In genomic region chr2:70300771-70301343, GRCh38 we compare ENCODE assay signal across 8 cellular contexts. TPM values are rescaled to one million over a fixed set of nuclear protein-coding genes. Genes with fewer than 3 reads are reported as not detected.
DNase-seq lines count a peak whose midpoint lies in the region; ATAC-seq, FAIRE-seq and TF ChIP-seq lines count a peak whose summit lies in the region.

No MANE protein-coding gene starts in this region.

- H3K27me3 ChIP-seq in endodermal cell (ENCODE audit: control insufficient read depth, insufficient read depth, low read length, poor library complexity, severe bottlenecking) (no peaks in the 10 kb centered on the region), pancreas (no peaks in the 10 kb centered on the region)

- H3K4me3 Mint-ChIP-seq in endodermal cell = peak overlapping the region; percentile 81

- peaks cover 7% of the 10 kb centered on the region for H3K9me3 ChIP-seq in endodermal cell (ENCODE audit: control insufficient read depth, low read length)
- H3K9me3 ChIP-seq in pancreas = no peaks in the 10 kb centered on the region

- peaks cover 43% of the 10 kb centered on the region for H3K36me3 Mint-ChIP-seq in endodermal cell (ENCODE audit: low read depth)

- TF ChIP-seq CTCF in GM12864 (IDR thresholded peaks at IDR 0.05; ENCODE audit: low read depth, low read length, missing control alignments) (no peak), endodermal cell (conservative IDR thresholded peaks at IDR 0.05) (no peak), pancreas (IDR thresholded peaks at IDR 0.05) (no peak)

- H3K4me3 ChIP-seq in GM12864 (ENCODE audit: low read depth, low read length) (peak overlapping the region; percentile 89), endodermal cell (ENCODE audit: low read length) (peak overlapping the region; percentile 88), pancreas (peak overlapping the region; percentile 63 to 98 (median 91))

- peaks cover 16% of the 10 kb centered on the region for H3K4me1 Mint-ChIP-seq in endodermal cell

- peaks cover 47% of the 10 kb centered on the region for H3K36me3 ChIP-seq in endodermal cell (ENCODE audit: control insufficient read depth, insufficient read depth, low read length)
- H3K36me3 ChIP-seq in pancreas = peaks cover 0 to 15% (median 4%) of the 10 kb centered on the region in 3 donors

- intact Hi-C loops in pancreas (cut with DNase I) = no loop called here

- 76% methylated on average over 10 of the region's 10 CpGs; no CpG with 5 or more reads in 1 of the 2 experiments for WGBS in endodermal cell (ENCODE audit: insufficient coverage in 1 of 2, insufficient read length in 1 of 2), 2 experiments
- WGBS in pancreas, 2 donors = 30 to 32% methylated on average over 10 of the region's 10 CpGs

- H3K4me1 ChIP-seq in endodermal cell (ENCODE audit: control insufficient read depth, insufficient read depth, low read length) = peaks cover 4% of the 10 kb centered on the region
- H3K4me1 ChIP-seq in pancreas = peaks cover 0 to 6% (median 5%) of the 10 kb centered on the region in 3 donors

- peak; percentile 5 for DNase-seq in GM12864 (ENCODE audit: low read depth)
- DNase-seq in NCI-H82 (lab: John Stamatoyannopoulos, UW) = peak; percentile 50
- DNase-seq in endodermal cell = peak; percentile 45
- peak in 1 of 6 donors; percentile 43 for DNase-seq in pancreas
- no peak for DNase-seq in activated CD4-positive, CD25-positive, alpha-beta regulatory T cell treated with anti-CD3 and anti-CD28 coated beads, Interleukin-2, amount 50 U/mL, for 72 hours
- DNase-seq in SW480 (ENCODE audit: low spot score) = no peak
- no peak for DNase-seq in GF-D8 (lab: John Stamatoyannopoulos, UW)

- peak overlapping the region; percentile 98 for H3K27ac Mint-ChIP-seq in endodermal cell

- ATAC-seq in pancreas (peak in 2 of 4 donors; percentile 1), HG03571 (IDR thresholded peaks at IDR 0.05; ENCODE audit: unreplicated experiment) (no peak)

- no peak for FAIRE-seq in pancreas (lab: Jason Lieb, UNC)

- peaks cover 9% of the 10 kb centered on the region for H3K9me3 Mint-ChIP-seq in endodermal cell

- no peak overlapping the region for H3K27ac ChIP-seq in endodermal cell (ENCODE audit: low read depth, low read length)
- peak overlapping the region; percentile 73 to 90 (median 87) for H3K27ac ChIP-seq in pancreas

- H3K27me3 Mint-ChIP-seq in endodermal cell (ENCODE audit: insufficient read depth) = no peaks in the 10 kb centered on the region

- peak overlapping the region; percentile 77 for H3K9ac ChIP-seq in endodermal cell (ENCODE audit: extremely low read depth, low read length, poor library complexity, severe bottlenecking)

RNA-seq across cellular contexts. Expression of gene FAM136A, which starts 1.0 kb away (rescaled TPM):
- total RNA-seq in endodermal cell (10 to 100 TPM; 81.3 to 91.8 TPM), pancreas (10 to 100 TPM; 23.7 to 35.5 (median 29.4) TPM)
- 45.6 TPM for polyA plus RNA-seq in endodermal cell (2013, experiment 1 of 2)
- polyA plus RNA-seq in endodermal cell (2013, experiment 2 of 2) = 45.3 TPM
- polyA plus RNA-seq in pancreas = 10 to 100 TPM; 49.1 to 51.0 TPM

RNA-seq across cellular contexts. Expression of gene SNRPG, which starts 7.3 kb away (rescaled TPM):
- total RNA-seq in endodermal cell = 100 to 1,000 TPM; 305 to 320 TPM
- polyA plus RNA-seq in endodermal cell (2013, experiment 1 of 2) = 160 TPM
- polyA plus RNA-seq in endodermal cell (2013, experiment 2 of 2) = 175 TPM
- 10 to 100 TPM; 22.5 to 39.7 (median 35.9) TPM for total RNA-seq in pancreas
- 10 to 100 TPM; 65.0 to 83.8 TPM for polyA plus RNA-seq in pancreas

RNA-seq across cellular contexts. Expression of gene PCYOX1, which starts 42.9 kb away (rescaled TPM):
- total RNA-seq in endodermal cell (10 to 100 TPM; 65.2 to 77.2 TPM), pancreas (10 to 100 TPM; 21.1 to 38.6 (median 28.4) TPM)
- polyA plus RNA-seq in endodermal cell (2013, experiment 1 of 2) = 36.7 TPM
- 38.5 TPM for polyA plus RNA-seq in endodermal cell (2013, experiment 2 of 2)
- polyA plus RNA-seq in pancreas = 10 to 100 TPM in 1 of 2 donors, 1 to 10 TPM in 1; 2.9 to 11.9 TPM

RNA-seq across cellular contexts. Expression of gene TIA1, which starts 52.4 kb away (rescaled TPM):
- total RNA-seq in endodermal cell (100 to 1,000 TPM; 217 to 256 TPM), pancreas (10 to 100 TPM; 24.0 to 81.6 (median 38.6) TPM)
- 249 TPM for polyA plus RNA-seq in endodermal cell (2013, experiment 1 of 2)
- 236 TPM for polyA plus RNA-seq in endodermal cell (2013, experiment 2 of 2)
- polyA plus RNA-seq in pancreas = 10 to 100 TPM; 47.3 to 87.2 TPM

Comparison
In these comparisons a context has a peak if more than half of its experiments do, and no peak if none do; other contexts are left out.
1. DNase-seq: peak in GM12864 (single experiment), NCI-H82 (single experiment) and endodermal cell (single experiment); none in activated CD4-positive, CD25-positive, alpha-beta regulatory T cell treated with anti-CD3 and anti-CD28 coated beads, Interleukin-2, amount 50 U/mL, for 72 hours (single experiment), SW480 (single experiment) and GF-D8 (single experiment).
2. RNA of gene SNRPG, which starts 7.3 kb away (total RNA-seq): 305 to 320 TPM in endodermal cell; 22.5 to 39.7 TPM in pancreas; every median in the first group is over 4 times any median in the second.
3. Peak in every context shown above with its lines, with median percentiles within 50 percentile points of each other: H3K4me3 ChIP-seq.